Comparison of ENCODE assay signal across 8 cellular contexts in the genomic region with DNA sequence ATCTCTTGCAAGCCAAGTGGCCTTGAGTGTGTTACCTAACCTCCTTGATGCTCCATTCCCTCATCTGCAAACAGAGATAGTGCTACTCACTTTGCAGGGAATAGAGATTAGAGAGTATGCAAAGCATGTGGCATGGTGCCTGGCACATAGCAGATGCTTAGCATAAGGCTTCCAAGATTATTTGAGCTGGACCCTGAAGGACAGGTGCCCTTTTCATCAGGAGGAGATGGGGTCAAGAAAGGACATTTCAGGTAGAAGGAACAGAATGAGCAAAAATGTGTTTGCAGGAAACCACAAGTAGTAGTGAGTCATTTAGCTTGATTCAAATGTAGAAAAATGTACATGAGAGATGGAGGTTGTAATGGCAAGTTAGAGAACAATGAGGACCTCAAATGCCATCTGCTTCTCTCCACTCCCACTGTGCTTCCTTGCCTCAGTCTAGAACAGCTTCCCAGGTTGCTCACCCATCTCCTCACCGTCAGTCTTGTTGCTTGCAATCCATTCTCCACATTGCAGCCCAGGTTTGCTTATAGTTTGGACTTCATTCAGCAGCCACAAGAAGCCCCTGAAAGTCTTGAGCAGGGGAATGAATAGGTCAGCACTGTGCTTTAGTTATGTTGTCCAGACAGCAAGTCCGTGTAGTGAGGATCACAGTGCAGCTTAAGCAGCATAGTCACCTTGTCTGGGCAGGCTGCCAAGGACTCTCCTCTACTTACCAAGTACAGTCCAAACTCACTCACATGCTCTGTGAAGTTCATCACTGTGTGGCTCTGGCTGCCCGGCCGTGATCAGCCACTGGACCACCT.
A peak's percentile ranks its signal among the peaks of the same experiment; 100 is the strongest.
DNase-seq lines count a peak whose midpoint lies in the region; ATAC-seq and TF ChIP-seq lines count a peak whose summit lies in the region.

No MANE protein-coding gene starts in this region.

- DNase-seq in RWPE1 (ENCODE audit: low spot score) (peak; percentile 11), colonic mucosa (peak; percentile 26), posterior vena cava (ENCODE audit: low spot score) (no peak), foreskin melanocyte (no peak)
- DNase-seq in stimulated activated CD4-positive, alpha-beta T cell treated with anti-CD3 and anti-CD28 coated beads, Interleukin-4, amount 100 ng/mL, for 24 hours: peak; percentile 29

- peak; percentile 73 for ATAC-seq in GM18520 (IDR thresholded peaks at IDR 0.05; ENCODE audit: unreplicated experiment)
- peak; percentile 50 for ATAC-seq in HG03108 (IDR thresholded peaks at IDR 0.05; ENCODE audit: unreplicated experiment)
- no peak for ATAC-seq in HG02885 (IDR thresholded peaks at IDR 0.05; ENCODE audit: poor library complexity, unreplicated experiment)

- no peak for TF ChIP-seq CTCF in RWPE1 (conservative IDR thresholded peaks at IDR 0.05; ENCODE audit: low read depth)
- no peak for TF ChIP-seq CTCF in colonic mucosa (IDR thresholded peaks at IDR 0.05)

- POLR2A ChIA-PET in RWPE1 (lab: Yijun Ruan, JAX; ENCODE audit: low non-redundant PET): no interaction called here

- intact Hi-C loops in colonic mucosa (cut with DNase I): loop anchor here (5.0 kb wide), 1 partner anchor 678 kb away; no protein-coding TSS in a partner anchor
- intact Hi-C loops in posterior vena cava (cut with DNase I): no loop called here

- no peak overlapping the region for H3K27ac ChIP-seq in RWPE1
- no peak overlapping the region for H3K27ac ChIP-seq in colonic mucosa

- H3K9ac ChIP-seq in colonic mucosa (ENCODE audit: low read depth in 2 of 2, low read length in 2 of 2): no peak overlapping the region

- no peaks in the 10 kb centered on the region for H3K4me1 ChIP-seq in colonic mucosa

- no peaks in the 10 kb centered on the region for H3K36me3 ChIP-seq in colonic mucosa

- CTCF ChIA-PET in RWPE1 (lab: Yijun Ruan, JAX): interaction anchor here (0.9 kb wide), 1 partner anchor 8 kb away, joined by 3 read pairs; no protein-coding TSS in a partner anchor

- H3K27me3 ChIP-seq in colonic mucosa: no peaks in the 10 kb centered on the region

- H3K4me3 ChIP-seq in colonic mucosa: no peak overlapping the region

- no peaks in the 10 kb centered on the region for H3K9me3 ChIP-seq in colonic mucosa

Comparison
In these comparisons a context has a peak if more than half of its experiments do, and no peak if none do; other contexts are left out.
1. DNase-seq: peak in RWPE1 (single experiment), colonic mucosa (single experiment) and stimulated activated CD4-positive, alpha-beta T cell treated with anti-CD3 and anti-CD28 coated beads, Interleukin-4, amount 100 ng/mL, for 24 hours (single experiment); none in posterior vena cava (single experiment) and foreskin melanocyte (single experiment).